Comparison of ENCODE assay signal across 1 cellular context in genomic region chr14:75417674-75418073, GRCh38.
TF ChIP-seq lines count a peak whose summit lies in the region.

No MANE protein-coding gene starts in this region.

TF ChIP-seq in K562, 482 proteins besides CTCF, POLR2A, EP300 and RAD21 (continued from another document):
- peak; percentile 6 for TF ChIP-seq MEIS2 (IDR thresholded peaks at IDR 0.05; ENCODE audit: partially characterized antibody)
- TF ChIP-seq FOXA1 (IDR thresholded peaks at IDR 0.05; ENCODE audit: borderline replicate concordance), result no peak
- TF ChIP-seq ZBTB49 (CRISPR knock-in tag; IDR thresholded peaks at IDR 0.05; ENCODE audit: borderline replicate concordance), result no peak
- no peak for TF ChIP-seq ZC3H4 (CRISPR knock-in tag; IDR thresholded peaks at IDR 0.05; ENCODE audit: borderline replicate concordance)
- TF ChIP-seq RBM34 (IDR thresholded peaks at IDR 0.05; ENCODE audit: borderline replicate concordance, insufficient read depth, low read length), result no peak
- TF ChIP-seq ZNF23 (CRISPR knock-in tag; IDR thresholded peaks at IDR 0.05), result no peak
- TF ChIP-seq CHD2 (IDR thresholded peaks at IDR 0.05; ENCODE audit: low read depth, low read length), result no peak
- peak; percentile 30; the same call in 1 of the 2 replicates for TF ChIP-seq CEBPB (tag; IDR thresholded peaks at IDR 0.05)
- TF ChIP-seq KAT8 (IDR thresholded peaks at IDR 0.05; ENCODE audit: low read depth), result no peak
